In genomic region chr19:8368136-8368535, GRCh38 we compare ENCODE assay signal across 17 cellular contexts. TPM values are rescaled to one million over a fixed set of nuclear protein-coding genes. Genes with fewer than 3 reads are reported as not detected.
DNase-seq lines count a peak whose midpoint lies in the region; ATAC-seq, FAIRE-seq and TF ChIP-seq lines count a peak whose summit lies in the region.
"Had no signal": no experiment of that assay in that cellular context is flagged by ENCODE, and none has a peak within 500 bp of the region (broad histone marks: within the 10 kb centered on the region; RNA-seq: fewer than 3 reads in every experiment).

No MANE protein-coding gene starts in this region.

- 96% methylated on average over 8 of the region's 8 CpGs; no CpG with 5 or more reads in 1 of the 2 experiments for WGBS in H1 (ENCODE audit: extremely low coverage in 1 of 2, insufficient coverage in 1 of 2, insufficient read length in 1 of 2, insufficient replicate concordance in 2 of 2, low coverage in 1 of 2, low lambda C conversion rate in 2 of 2, missing lambda C conversion rate in 1 of 2), 2 experiments

- no peak for FAIRE-seq in H1 (lab: Jason Lieb, UNC)
- FAIRE-seq: D721Med had no signal

- H3K56ac ChIP-seq in H1 (replicated peaks; ENCODE audit: insufficient read length, low read depth, low read length) = no peak overlapping the region

- H2BK12ac ChIP-seq in H1 (ENCODE audit: low read depth, low read length) = no peak overlapping the region

- H3K4me3 Mint-ChIP-seq in activated CD4-positive, alpha-beta T cell treated with anti-CD3 and anti-CD28 coated beads, Interleukin-2, amount 10 ng/mL, durations not matched to agents 24 days and 14 days = no peak overlapping the region
- H3K4me3 Mint-ChIP-seq: T-cell had no signal

- TF ChIP-seq EP300 in H1 (IDR thresholded peaks at IDR 0.05; ENCODE audit: borderline replicate concordance in 1 of 2, low read depth in 2 of 2, low read length in 2 of 2) = no peak

- H4K91ac ChIP-seq in H1 (replicated peaks; ENCODE audit: insufficient read length, low read length) = peak overlapping the region; percentile 65

- H3K36me3 Mint-ChIP-seq in activated CD4-positive, alpha-beta T cell treated with anti-CD3 and anti-CD28 coated beads, Interleukin-2, amount 10 ng/mL, durations not matched to agents 24 days and 14 days (ENCODE audit: low read depth) = peaks cover 1% of the 10 kb centered on the region
- H3K36me3 Mint-ChIP-seq: T-cell had no signal

- peaks cover 23% of the 10 kb centered on the region for H3K27me3 Mint-ChIP-seq in activated CD4-positive, alpha-beta T cell treated with anti-CD3 and anti-CD28 coated beads, Interleukin-2, amount 10 ng/mL, durations not matched to agents 24 days and 14 days

- no peaks in the 10 kb centered on the region for H3K9me3 Mint-ChIP-seq in activated CD4-positive, alpha-beta T cell treated with anti-CD3 and anti-CD28 coated beads, Interleukin-2, amount 10 ng/mL, durations not matched to agents 24 days and 14 days
- H3K9me3 Mint-ChIP-seq: T-cell had no signal

- TF ChIP-seq POLR2A in H1 (IDR thresholded peaks at IDR 0.05; ENCODE audit: control extremely low read depth in 1 of 2, low read depth in 2 of 2, low read length in 2 of 2) = no peak

- H2BK15ac ChIP-seq in H1 (ENCODE audit: low read length) = no peak overlapping the region

- H3K4me1 ChIP-seq in BLaER1 treated with 17β-estradiol and CSF1 and Interleukin-3, amounts not matched to agents 10 nM and 100 nM = peaks cover 26 to 42% (median 37%) of the 10 kb centered on the region in 10 experiments
- H3K4me1 ChIP-seq in RWPE2 (ENCODE audit: insufficient read depth, poor library complexity, severe bottlenecking) (peaks cover 11% of the 10 kb centered on the region), H1 (replicated peaks in 1 of 4; ENCODE audit: control insufficient read depth in 3 of 4, insufficient read depth in 4 of 4, low read length in 3 of 4) (peaks cover 0 to 13% (median 8%) of the 10 kb centered on the region in 4 experiments; a peak in 6 of 7 replicates)

- DNase-seq in RWPE2 (ENCODE audit: low spot score) (no peak), H1 (ENCODE audit: low read depth in 1 of 2, low spot score in 2 of 2) (no peak), posterior vena cava (ENCODE audit: low spot score) (peak; percentile 70), NCI-H2227 treated with DMSO at 0.1 percent for 48 hours (lab: John Stamatoyannopoulos, UW) (no peak), HPDE6-E6E7 (ENCODE audit: extremely low spot score) (no peak)
- DNase-seq in activated CD4-positive, alpha-beta T cell treated with anti-CD3 and anti-CD28 coated beads, Interleukin-2, amount 10 ng/mL, durations not matched to agents 24 days and 14 days = no peak
- DNase-seq: activated gamma-delta T cell; central memory CD4-positive, alpha-beta T cell; foreskin keratinocyte; hippocampal formation; NCI-H1092; NCI-H187 treated with DMSO at 0.1 percent for 48 hours; T-cell had no signal

- H3K23ac ChIP-seq in H1 (ENCODE audit: insufficient read length) = no peak overlapping the region

- H3K79me1 ChIP-seq in H1 (ENCODE audit: low read depth, low read length) = no peaks in the 10 kb centered on the region; the same call in 1 of the 2 replicates

- no peak overlapping the region for H2AFZ ChIP-seq in H1 (ENCODE audit: low read length)

- TF ChIP-seq RAD21 in H1 (IDR thresholded peaks at IDR 0.05 in 1 of 2, conservative IDR thresholded peaks at IDR 0.05 in 1 of 2; ENCODE audit: low read depth in 2 of 2, low read length in 2 of 2) = no peak

- no peak overlapping the region for H3K4me3 ChIP-seq in BLaER1 treated with 17β-estradiol and CSF1 and Interleukin-3, amounts not matched to agents 10 nM and 100 nM
- H3K4me3 ChIP-seq in RWPE2 (ENCODE audit: severe bottlenecking) = no peak overlapping the region
- no peak overlapping the region for H3K4me3 ChIP-seq in H1 (ENCODE audit: extremely low read depth in 1 of 4, insufficient read depth in 2 of 4, low read depth in 3 of 4, low read length in 4 of 4)
- H3K4me3 ChIP-seq: lung had no signal

- CTCF ChIA-PET in H1 (lab: Charles Lee; ENCODE audit: partially characterized antibody) = interaction anchor here (0.8 to 6.0 kb wide), 6 partner anchors 8 to 98 kb away, joined by 3 to 45 read pairs (median 4); no protein-coding TSS in a partner anchor

- peaks cover 16% of the 10 kb centered on the region; the same call in 1 of the 2 replicates for H3K23me2 ChIP-seq in H1 (ENCODE audit: low read depth, low read length)

- peaks cover 0 to 31% (median 14%) of the 10 kb centered on the region in 11 experiments; a peak in 14 of 22 replicates for H4K20me1 ChIP-seq in BLaER1 treated with 17β-estradiol and CSF1 and Interleukin-3, amounts not matched to agents 10 nM and 100 nM
- H4K20me1 ChIP-seq in H1 (replicated peaks in 1 of 2; ENCODE audit: control insufficient read depth in 1 of 2, insufficient read depth in 2 of 2, low read length in 2 of 2) = no peaks in the 10 kb centered on the region

- POLR2A ChIA-PET in H1 (lab: Charles Lee; ENCODE audit: partially characterized antibody) = interaction anchor here (0.6 to 9.2 kb wide), 8 partner anchors 11 to 214 kb away, joined by 3 to 71 read pairs (median 4); partner anchors contain the start of genes KANK3 and RAB11B

- no peak overlapping the region for H3K27ac ChIP-seq in BLaER1 treated with 17β-estradiol and CSF1 and Interleukin-3, amounts not matched to agents 10 nM and 100 nM
- H3K27ac ChIP-seq in RWPE2 (ENCODE audit: poor library complexity, severe bottlenecking) (peak overlapping the region; percentile 97), H1 (ENCODE audit: low read depth, low read length) (no peak overlapping the region)
- H3K27ac ChIP-seq: foreskin keratinocyte had no signal

- H3K79me2 ChIP-seq in H1 (ENCODE audit: control insufficient read depth in 1 of 2, insufficient read depth in 2 of 2, low read length in 2 of 2) = no peaks in the 10 kb centered on the region

- H2AK5ac ChIP-seq in H1 (ENCODE audit: low read depth, low read length) = no peak overlapping the region

- H3K27me3 ChIP-seq in BLaER1 treated with 17β-estradiol and CSF1 and Interleukin-3, amounts not matched to agents 10 nM and 100 nM = peaks cover 43 to 55% (median 49%) of the 10 kb centered on the region in 11 experiments
- H3K27me3 ChIP-seq in RWPE2 (ENCODE audit: insufficient read depth, poor library complexity, severe bottlenecking) = no peaks in the 10 kb centered on the region
- peaks cover 0 to 20% (median 16%) of the 10 kb centered on the region in 4 experiments; a peak in 6 of 7 replicates for H3K27me3 ChIP-seq in H1 (replicated peaks in 1 of 4; ENCODE audit: control insufficient read depth in 3 of 4, extremely low read depth in 1 of 4, insufficient read depth in 3 of 4, low read length in 3 of 4)

- H2BK20ac ChIP-seq in H1 (ENCODE audit: low read length) = no peak overlapping the region

- H3K4ac ChIP-seq in H1 (replicated peaks; ENCODE audit: insufficient read length, low read depth, low read length) = no peak overlapping the region

- H3K27ac Mint-ChIP-seq in activated CD4-positive, alpha-beta T cell treated with anti-CD3 and anti-CD28 coated beads, Interleukin-2, amount 10 ng/mL, durations not matched to agents 24 days and 14 days = no peak overlapping the region
- H3K27ac Mint-ChIP-seq: T-cell had no signal

- H3K36me3 ChIP-seq in BLaER1 treated with 17β-estradiol and CSF1 and Interleukin-3, amounts not matched to agents 10 nM and 100 nM = peaks cover 0 to 7% (median 0%) of the 10 kb centered on the region in 11 experiments; a peak in 4 of 22 replicates
- peaks cover 49% of the 10 kb centered on the region for H3K36me3 ChIP-seq in RWPE2 (ENCODE audit: low read depth)
- no peaks in the 10 kb centered on the region for H3K36me3 ChIP-seq in H1 (ENCODE audit: control insufficient read depth in 2 of 4, insufficient read depth in 4 of 4, low read length in 3 of 4)

- H3K9ac ChIP-seq in BLaER1 treated with 17β-estradiol and CSF1 and Interleukin-3, amounts not matched to agents 10 nM and 100 nM = no peak overlapping the region
- no peak overlapping the region for H3K9ac ChIP-seq in H1 (replicated peaks in 1 of 4; ENCODE audit: extremely low read depth in 1 of 4, low read depth in 3 of 4, low read length in 3 of 4)

- no peak overlapping the region for H4K8ac ChIP-seq in H1 (ENCODE audit: extremely low read depth, insufficient read depth, low read length)

- H3K18ac ChIP-seq in H1 (ENCODE audit: extremely low read depth, low read length) = no peak overlapping the region

- ATAC-seq in RWPE2 (ENCODE audit: low read depth) (no peak), GM18498 (IDR thresholded peaks at IDR 0.05; ENCODE audit: unreplicated experiment) (no peak)
- ATAC-seq: T-cell had no signal

- intact Hi-C loops in posterior vena cava (cut with DNase I) = no loop called here
- intact Hi-C loops in activated CD4-positive, alpha-beta T cell treated with anti-CD3 and anti-CD28 coated beads, Interleukin-2, amount 10 ng/mL, durations not matched to agents 24 days and 14 days (cut with micrococcal nuclease) = no loop called here

- H2BK5ac ChIP-seq in H1 (ENCODE audit: low read depth, low read length) = no peak overlapping the region

- no peak overlapping the region for H4K5ac ChIP-seq in H1 (ENCODE audit: insufficient read length, low read depth, low read length)

- H3K4me2 ChIP-seq in BLaER1 treated with 17β-estradiol and CSF1 and Interleukin-3, amounts not matched to agents 10 nM and 100 nM = peak overlapping the region; percentile 51 to 78 (median 66); a peak in 19 of 22 replicates
- 0 out of 4 replicates have a peak overlapping the region, but pooled peaks of 1 of the 2 experiments have one; percentile 38 for H3K4me2 ChIP-seq in H1 (ENCODE audit: insufficient read depth in 1 of 2, low read depth in 2 of 2, low read length in 2 of 2)

- H3K14ac ChIP-seq in H1 (ENCODE audit: insufficient read length) = no peak overlapping the region

- no peak overlapping the region for H2BK120ac ChIP-seq in H1 (replicated peaks; ENCODE audit: low read depth, low read length)

- H3K9me3 ChIP-seq in BLaER1 treated with 17β-estradiol and CSF1 and Interleukin-3, amounts not matched to agents 10 nM and 100 nM (replicated peaks in 1 of 11) = no peaks in the 10 kb centered on the region
- no peaks in the 10 kb centered on the region for H3K9me3 ChIP-seq in RWPE2 (ENCODE audit: severe bottlenecking)
- H3K9me3 ChIP-seq in H1 (ENCODE audit: insufficient read depth in 2 of 2, low read depth in 1 of 2, low read length in 1 of 2) = no peaks in the 10 kb centered on the region

- no peak for TF ChIP-seq CTCF in RWPE2 (IDR thresholded peaks at IDR 0.05; ENCODE audit: poor library complexity, severe bottlenecking)
- TF ChIP-seq CTCF in H1 (IDR thresholded peaks at IDR 0.05; ENCODE audit: control extremely low read depth in 1 of 3, insufficient read depth in 1 of 3, low read depth in 1 of 3, low read length in 3 of 3) = no peak

- H3K4me1 Mint-ChIP-seq in activated CD4-positive, alpha-beta T cell treated with anti-CD3 and anti-CD28 coated beads, Interleukin-2, amount 10 ng/mL, durations not matched to agents 24 days and 14 days = peaks cover 17% of the 10 kb centered on the region

RNA-seq across cellular contexts. Expression of gene ANGPTL4, which starts 4.2 kb away (rescaled TPM):
- total RNA-seq in H1 (2021; fragmentation: NEBNext Ultra II Directional; extraction: Animal tissue kit (Norgen Biotek cat#: 25700)) = 1.8 and 2.3 TPM in 2 replicates
- polyA plus RNA-seq in H1 (2011; rRNA removed) = 5.1 and 6.5 TPM in 2 replicates
- polyA plus RNA-seq in H1 (2011; cell fraction: cytosol; rRNA removed) = 3.7 TPM
- 6.2 TPM for polyA plus RNA-seq in H1 (2011; cell fraction: nucleus; rRNA removed)
- 2.0 to 4.6 TPM (median 3.8 TPM) in 4 replicates for polyA plus RNA-seq in H1 (2012, experiment 1 of 2)
- 3.5 TPM for polyA plus RNA-seq in H1 (2012, experiment 2 of 2)
- polyA plus RNA-seq in H1 (2013, experiment 1 of 2) = 2.8 TPM
- polyA plus RNA-seq in H1 (2013, experiment 2 of 2) = 2.3 TPM
- 0.69 and 1.4 TPM in 2 replicates for polyA minus RNA-seq in H1 (2011; rRNA and poly(A)+ RNA removed)
- polyA minus RNA-seq in H1 (2011; cell fraction: cytosol; rRNA and poly(A)+ RNA removed) = 1.5 TPM
- polyA minus RNA-seq in H1 (2011; cell fraction: nucleus; rRNA and poly(A)+ RNA removed) = 6.7 TPM
- total RNA-seq in posterior vena cava = 10 to 100 TPM; 10.4 to 95.3 TPM
- 4.0 and 4.1 TPM in 2 replicates for total RNA-seq in activated CD4-positive, alpha-beta T cell treated with anti-CD3 and anti-CD28 coated beads, Interleukin-2, amount 10 ng/mL, durations not matched to agents 24 days and 14 days

RNA-seq across cellular contexts. Expression of gene RAB11B, which starts 22.0 kb away (rescaled TPM):
- 85.8 and 90.2 TPM in 2 replicates for total RNA-seq in H1 (2021; fragmentation: NEBNext Ultra II Directional; extraction: Animal tissue kit (Norgen Biotek cat#: 25700))
- polyA plus RNA-seq in H1 (2011; rRNA removed) = 50.2 and 87.6 TPM in 2 replicates
- 66.3 TPM for polyA plus RNA-seq in H1 (2011; cell fraction: cytosol; rRNA removed)
- polyA plus RNA-seq in H1 (2011; cell fraction: nucleus; rRNA removed) = 142 TPM
- polyA plus RNA-seq in H1 (2012, experiment 1 of 2) = 99.9 to 136 TPM (median 123 TPM) in 4 replicates
- 83.6 TPM for polyA plus RNA-seq in H1 (2012, experiment 2 of 2)
- 70.9 TPM for polyA plus RNA-seq in H1 (2013, experiment 1 of 2)
- 71.1 TPM for polyA plus RNA-seq in H1 (2013, experiment 2 of 2)
- 34.8 and 71.2 TPM in 2 replicates for polyA minus RNA-seq in H1 (2011; rRNA and poly(A)+ RNA removed)
- 68.0 TPM for polyA minus RNA-seq in H1 (2011; cell fraction: cytosol; rRNA and poly(A)+ RNA removed)
- 56.6 TPM for polyA minus RNA-seq in H1 (2011; cell fraction: nucleus; rRNA and poly(A)+ RNA removed)
- total RNA-seq in posterior vena cava = 10 to 100 TPM; 83.1 to 86.9 TPM
- 69.4 and 74.0 TPM in 2 replicates for total RNA-seq in activated CD4-positive, alpha-beta T cell treated with anti-CD3 and anti-CD28 coated beads, Interleukin-2, amount 10 ng/mL, durations not matched to agents 24 days and 14 days

RNA-seq across cellular contexts. Expression of gene KANK3, which starts 25.1 kb away (rescaled TPM):
- total RNA-seq in H1 (2021; fragmentation: NEBNext Ultra II Directional; extraction: Animal tissue kit (Norgen Biotek cat#: 25700)) = 2.3 and 2.5 TPM in 2 replicates
- 4.2 and 5.7 TPM in 2 replicates for polyA plus RNA-seq in H1 (2011; rRNA removed)
- 5.0 TPM for polyA plus RNA-seq in H1 (2011; cell fraction: cytosol; rRNA removed)
- polyA plus RNA-seq in H1 (2011; cell fraction: nucleus; rRNA removed) = 12.0 TPM
- 0.87 to 3.6 TPM (median 2.5 TPM) in 4 replicates for polyA plus RNA-seq in H1 (2012, experiment 1 of 2)
- polyA plus RNA-seq in H1 (2012, experiment 2 of 2) = 2.3 TPM
- polyA plus RNA-seq in H1 (2013, experiment 1 of 2) = 2.8 TPM
- 2.4 TPM for polyA plus RNA-seq in H1 (2013, experiment 2 of 2)
- polyA minus RNA-seq in H1 (2011; rRNA and poly(A)+ RNA removed) = 1.3 and 1.8 TPM in 2 replicates
- polyA minus RNA-seq in H1 (2011; cell fraction: cytosol; rRNA and poly(A)+ RNA removed) = 1.8 TPM
- 5.1 TPM for polyA minus RNA-seq in H1 (2011; cell fraction: nucleus; rRNA and poly(A)+ RNA removed)
- 10 to 100 TPM; 11.0 to 22.5 TPM for total RNA-seq in posterior vena cava
- total RNA-seq in activated CD4-positive, alpha-beta T cell treated with anti-CD3 and anti-CD28 coated beads, Interleukin-2, amount 10 ng/mL, durations not matched to agents 24 days and 14 days = 0.85 and 1.5 TPM in 2 replicates

RNA-seq across cellular contexts. Expression of gene MARCHF2, which starts 45.0 kb away (rescaled TPM):
- 18.5 and 19.7 TPM in 2 replicates for total RNA-seq in H1 (2021; fragmentation: NEBNext Ultra II Directional; extraction: Animal tissue kit (Norgen Biotek cat#: 25700))
- 46.2 and 49.2 TPM in 2 replicates for polyA plus RNA-seq in H1 (2011; rRNA removed)
- polyA plus RNA-seq in H1 (2011; cell fraction: cytosol; rRNA removed) = 29.6 TPM
- 45.3 TPM for polyA plus RNA-seq in H1 (2011; cell fraction: nucleus; rRNA removed)
- polyA plus RNA-seq in H1 (2012, experiment 1 of 2) = 15.8 to 27.5 TPM (median 23.1 TPM) in 4 replicates
- 24.2 TPM for polyA plus RNA-seq in H1 (2012, experiment 2 of 2)
- 20.2 TPM for polyA plus RNA-seq in H1 (2013, experiment 1 of 2)
- 22.7 TPM for polyA plus RNA-seq in H1 (2013, experiment 2 of 2)
- 9.8 and 10.3 TPM in 2 replicates for polyA minus RNA-seq in H1 (2011; rRNA and poly(A)+ RNA removed)
- polyA minus RNA-seq in H1 (2011; cell fraction: cytosol; rRNA and poly(A)+ RNA removed) = 17.5 TPM
- 11.9 TPM for polyA minus RNA-seq in H1 (2011; cell fraction: nucleus; rRNA and poly(A)+ RNA removed)
- 10 to 100 TPM; 50.3 to 57.6 TPM for total RNA-seq in posterior vena cava
- 7.9 and 8.8 TPM in 2 replicates for total RNA-seq in activated CD4-positive, alpha-beta T cell treated with anti-CD3 and anti-CD28 coated beads, Interleukin-2, amount 10 ng/mL, durations not matched to agents 24 days and 14 days

RNA-seq across cellular contexts. Expression of gene RPS28, which starts 46.8 kb away (rescaled TPM):
- total RNA-seq in H1 (2021; fragmentation: NEBNext Ultra II Directional; extraction: Animal tissue kit (Norgen Biotek cat#: 25700)) = 1,699 and 1,856 TPM in 2 replicates
- 1,241 and 1,463 TPM in 2 replicates for polyA plus RNA-seq in H1 (2011; rRNA removed)
- 911 TPM for polyA plus RNA-seq in H1 (2011; cell fraction: cytosol; rRNA removed)
- polyA plus RNA-seq in H1 (2011; cell fraction: nucleus; rRNA removed) = 1,496 TPM
- polyA plus RNA-seq in H1 (2012, experiment 1 of 2) = 1,932 to 3,464 TPM (median 2,952 TPM) in 4 replicates
- polyA plus RNA-seq in H1 (2012, experiment 2 of 2) = 2,064 TPM
- polyA plus RNA-seq in H1 (2013, experiment 1 of 2) = 2,031 TPM
- 2,005 TPM for polyA plus RNA-seq in H1 (2013, experiment 2 of 2)
- 138 and 228 TPM in 2 replicates for polyA minus RNA-seq in H1 (2011; rRNA and poly(A)+ RNA removed)
- 374 TPM for polyA minus RNA-seq in H1 (2011; cell fraction: cytosol; rRNA and poly(A)+ RNA removed)
- 152 TPM for polyA minus RNA-seq in H1 (2011; cell fraction: nucleus; rRNA and poly(A)+ RNA removed)
- total RNA-seq in posterior vena cava = 100 to 1,000 TPM; 798 to 911 TPM
- 2,054 and 2,121 TPM in 2 replicates for total RNA-seq in activated CD4-positive, alpha-beta T cell treated with anti-CD3 and anti-CD28 coated beads, Interleukin-2, amount 10 ng/mL, durations not matched to agents 24 days and 14 days
